Comparison of ENCODE assay signal across 2 cellular contexts in the genomic region with DNA sequence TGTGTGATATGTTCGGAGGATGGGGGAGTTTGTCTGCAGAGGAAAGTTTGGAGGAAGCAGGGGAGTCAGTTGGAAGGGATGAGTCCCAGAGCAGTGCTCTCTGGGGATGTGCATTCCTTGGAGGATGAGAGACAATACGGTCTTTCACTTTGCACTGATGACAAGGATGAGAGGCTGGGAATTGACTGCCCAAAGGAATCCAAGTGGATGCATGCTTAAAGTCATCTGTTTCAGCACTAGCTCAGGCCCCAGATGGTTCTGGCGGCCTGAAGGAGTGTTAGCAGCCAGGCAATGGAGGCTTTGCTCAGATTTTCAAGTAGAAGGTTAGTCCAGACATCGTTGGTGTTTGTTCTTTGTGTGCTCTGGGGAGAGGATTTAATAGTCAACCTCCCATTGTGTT.
TF ChIP-seq lines count a peak whose summit lies in the region.

No MANE protein-coding gene starts in this region.

TF ChIP-seq in IMR-90, 13 proteins besides CTCF, POLR2A, EP300 and RAD21:
- TF ChIP-seq RCOR1 (IDR thresholded peaks at IDR 0.05; ENCODE audit: insufficient replicate concordance, low read length): no peak
- TF ChIP-seq RFX5 (IDR thresholded peaks at IDR 0.05; ENCODE audit: low read depth, low read length): no peak
- no peak for TF ChIP-seq ELK1 (IDR thresholded peaks at IDR 0.05; ENCODE audit: borderline replicate concordance, low read depth, low read length)
- TF ChIP-seq MXI1 (IDR thresholded peaks at IDR 0.05; ENCODE audit: borderline replicate concordance, low read depth, low read length): no peak
- TF ChIP-seq, protein P1, sequence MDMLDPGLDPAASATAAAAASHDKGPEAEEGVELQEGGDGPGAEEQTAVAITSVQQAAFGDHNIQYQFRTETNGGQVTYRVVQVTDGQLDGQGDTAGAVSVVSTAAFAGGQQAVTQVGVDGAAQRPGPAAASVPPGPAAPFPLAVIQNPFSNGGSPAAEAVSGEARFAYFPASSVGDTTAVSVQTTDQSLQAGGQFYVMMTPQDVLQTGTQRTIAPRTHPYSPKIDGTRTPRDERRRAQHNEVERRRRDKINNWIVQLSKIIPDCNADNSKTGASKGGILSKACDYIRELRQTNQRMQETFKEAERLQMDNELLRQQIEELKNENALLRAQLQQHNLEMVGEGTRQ (IDR thresholded peaks at IDR 0.05; ENCODE audit: low read depth, low read length): no peak
- TF ChIP-seq MAZ (IDR thresholded peaks at IDR 0.05; ENCODE audit: borderline replicate concordance, low read depth, low read length): no peak
- TF ChIP-seq CEBPB (IDR thresholded peaks at IDR 0.05; ENCODE audit: low read depth, low read length): no peak
- TF ChIP-seq FOS (IDR thresholded peaks at IDR 0.05; ENCODE audit: low read depth, low read length): no peak
- TF ChIP-seq CHD1 (IDR thresholded peaks at IDR 0.05; ENCODE audit: low read depth, low read length): no peak
- TF ChIP-seq SMC3 (IDR thresholded peaks at IDR 0.05; ENCODE audit: low read depth, low read length): no peak
- no peak for TF ChIP-seq BHLHE40 (IDR thresholded peaks at IDR 0.05; ENCODE audit: low read depth, low read length)
- TF ChIP-seq MAFK (IDR thresholded peaks at IDR 0.05; ENCODE audit: low read depth, low read length): no peak
- TF ChIP-seq NFE2L2 (IDR thresholded peaks at IDR 0.05; ENCODE audit: low read depth, low read length): no peak

TF ChIP-seq in HepG2, 621 proteins besides CTCF, POLR2A, EP300 and RAD21:
- TF ChIP-seq KDM2A (CRISPR knock-in tag; IDR thresholded peaks at IDR 0.05; ENCODE audit: borderline replicate concordance, low read depth): no peak
- TF ChIP-seq ZNF263 (CRISPR knock-in tag; IDR thresholded peaks at IDR 0.05): peak; percentile 67
TF ChIP-seq in HepG2: peak in this region for 1.
